ENCODE assay signal across 8 cellular contexts in genomic region chrX:119692241-119693031, GRCh38. TPM values are rescaled to one million over a fixed set of nuclear protein-coding genes. Genes with fewer than 3 reads are reported as not detected.
DNase-seq lines count a peak whose midpoint lies in the region; ATAC-seq and TF ChIP-seq lines count a peak whose summit lies in the region.

No MANE protein-coding gene starts in this region.

- H3K27me3 Mint-ChIP-seq in activated CD8-positive, alpha-beta T cell treated with anti-CD3 and anti-CD28 coated beads for 36 hours = no peaks in the 10 kb centered on the region
- H3K27me3 Mint-ChIP-seq in endodermal cell (ENCODE audit: insufficient read depth) = peaks cover 42% of the 10 kb centered on the region

- TF ChIP-seq CTCF in C4-2B (conservative IDR thresholded peaks at IDR 0.05) = no peak; the same call in 1 of the 2 replicates
- TF ChIP-seq CTCF in activated CD8-positive, alpha-beta T cell treated with anti-CD3 and anti-CD28 coated beads for 36 hours (IDR thresholded peaks at IDR 0.05) = no peak
- peak; percentile 31 for TF ChIP-seq CTCF in endodermal cell (conservative IDR thresholded peaks at IDR 0.05)

- H3K27ac Mint-ChIP-seq in activated CD8-positive, alpha-beta T cell treated with anti-CD3 and anti-CD28 coated beads for 36 hours = peak overlapping the region; percentile 99
- H3K27ac Mint-ChIP-seq in endodermal cell = no peak overlapping the region

- peaks cover 16% of the 10 kb centered on the region for H3K4me1 Mint-ChIP-seq in activated CD8-positive, alpha-beta T cell treated with anti-CD3 and anti-CD28 coated beads for 36 hours (ENCODE audit: low read depth)
- H3K4me1 Mint-ChIP-seq in endodermal cell = peaks cover 11% of the 10 kb centered on the region

- no peaks in the 10 kb centered on the region for H3K9me3 Mint-ChIP-seq in activated CD8-positive, alpha-beta T cell treated with anti-CD3 and anti-CD28 coated beads for 36 hours
- H3K9me3 Mint-ChIP-seq in endodermal cell = peaks cover 75% of the 10 kb centered on the region

- ATAC-seq in GM19438 (IDR thresholded peaks at IDR 0.05; ENCODE audit: low read depth, unreplicated experiment) (peak; percentile 26), HG02884 (IDR thresholded peaks at IDR 0.05; ENCODE audit: unreplicated experiment) (no peak)
- peak; percentile 21 for ATAC-seq in activated CD8-positive, alpha-beta T cell treated with anti-CD3 and anti-CD28 coated beads for 36 hours

- H3K36me3 Mint-ChIP-seq in activated CD8-positive, alpha-beta T cell treated with anti-CD3 and anti-CD28 coated beads for 36 hours (ENCODE audit: low read depth) = peaks cover 39% of the 10 kb centered on the region
- no peaks in the 10 kb centered on the region for H3K36me3 Mint-ChIP-seq in endodermal cell (ENCODE audit: low read depth)

- no peaks in the 10 kb centered on the region for H3K36me3 ChIP-seq in endodermal cell (ENCODE audit: control insufficient read depth, insufficient read depth, low read length)
- no peaks in the 10 kb centered on the region for H3K36me3 ChIP-seq in muscle layer of colon (ENCODE audit: insufficient read depth, low read length)
- no peaks in the 10 kb centered on the region for H3K36me3 ChIP-seq in thymus (ENCODE audit: control insufficient read depth, insufficient read depth)

- H3K4me1 ChIP-seq in endodermal cell (ENCODE audit: control insufficient read depth, insufficient read depth, low read length) (peaks cover 3% of the 10 kb centered on the region), muscle layer of colon (ENCODE audit: insufficient read depth, low read length) (peaks cover 13% of the 10 kb centered on the region), thymus (ENCODE audit: control insufficient read depth, insufficient read depth, low read length) (peaks cover 7% of the 10 kb centered on the region)

- intact Hi-C loops in activated CD8-positive, alpha-beta T cell treated with anti-CD3 and anti-CD28 coated beads for 36 hours (cut with micrococcal nuclease) = loop anchor here (10.0 kb wide), 1 partner anchor 62 kb away; the partner anchor contains the start of gene SOWAHD

- H3K4me3 ChIP-seq in endodermal cell (ENCODE audit: low read length) = peak overlapping the region; percentile 82
- H3K4me3 ChIP-seq in muscle layer of colon (ENCODE audit: low read depth in 1 of 2, low read length in 2 of 2) = peak overlapping the region; percentile 60 to 81
- H3K4me3 ChIP-seq in thymus (ENCODE audit: low read length) = peak overlapping the region; percentile 79

- H3K9me3 ChIP-seq in endodermal cell (ENCODE audit: control insufficient read depth, low read length) (no peaks in the 10 kb centered on the region), muscle layer of colon (ENCODE audit: low read length) (no peaks in the 10 kb centered on the region), thymus (ENCODE audit: control insufficient read depth) (no peaks in the 10 kb centered on the region)

- CTCF ChIA-PET in activated CD8-positive, alpha-beta T cell treated with anti-CD3 and anti-CD28 coated beads for 36 hours (lab: Charles Lee) = interaction anchor here (0.7 to 2.2 kb wide), 7 partner anchors 9 to 87 kb away, joined by 3 to 14 read pairs (median 5); partner anchors contain the start of gene NKRF

- POLR2A ChIA-PET in activated CD8-positive, alpha-beta T cell treated with anti-CD3 and anti-CD28 coated beads for 36 hours (lab: Charles Lee) = interaction anchor here (0.6 to 7.1 kb wide), 19 partner anchors 9 to 117 kb away, joined by 3 to 88 read pairs (median 4); partner anchors contain the start of genes RPL39 and SOWAHD

- no peaks in the 10 kb centered on the region for H3K27me3 ChIP-seq in endodermal cell (ENCODE audit: control insufficient read depth, insufficient read depth, low read length, poor library complexity, severe bottlenecking)
- H3K27me3 ChIP-seq in muscle layer of colon (ENCODE audit: control insufficient read depth in 1 of 2, insufficient read depth in 2 of 2, low read length in 2 of 2) = peaks cover 0 to 7% of the 10 kb centered on the region in 2 donors
- no peaks in the 10 kb centered on the region for H3K27me3 ChIP-seq in thymus (ENCODE audit: control insufficient read depth, insufficient read depth)

- 0% methylated on average over 50 of the region's 66 CpGs; no CpG with 5 or more reads in 1 of the 2 experiments for WGBS in endodermal cell (ENCODE audit: insufficient coverage in 1 of 2, insufficient read length in 1 of 2), 2 experiments
- under 1% methylated on average over 66 of the region's 66 CpGs for WGBS in thymus

- H3K4me3 Mint-ChIP-seq in activated CD8-positive, alpha-beta T cell treated with anti-CD3 and anti-CD28 coated beads for 36 hours = peak overlapping the region; percentile 96
- H3K4me3 Mint-ChIP-seq in endodermal cell = peak overlapping the region; percentile 68

- H3K9ac ChIP-seq in endodermal cell (ENCODE audit: extremely low read depth, low read length, poor library complexity, severe bottlenecking) = peak overlapping the region; percentile 30
- no peak overlapping the region for H3K9ac ChIP-seq in muscle layer of colon (ENCODE audit: low read length)

- H3K27ac ChIP-seq in C4-2B (peak overlapping the region; percentile 82), endodermal cell (ENCODE audit: low read depth, low read length) (peak overlapping the region; percentile 77), muscle layer of colon (ENCODE audit: low read depth, low read length) (peak overlapping the region; percentile 78), thymus (ENCODE audit: low read depth) (peak overlapping the region; percentile 87)

- DNase-seq in NCI-H2227 (lab: John Stamatoyannopoulos, UW; ENCODE audit: unreplicated experiment) (peak; percentile 65), endodermal cell (peak; percentile 73)
- peak; percentile 72 for DNase-seq in activated CD8-positive, alpha-beta T cell treated with anti-CD3 and anti-CD28 coated beads for 36 hours

RNA-seq across cellular contexts. Expression of gene SEPTIN6, which starts 0.5 kb away (rescaled TPM):
- total RNA-seq in activated CD8-positive, alpha-beta T cell treated with anti-CD3 and anti-CD28 coated beads for 36 hours = 100 to 1,000 TPM; 205 to 209 TPM
- 10 to 100 TPM; 11.5 to 18.7 TPM for total RNA-seq in endodermal cell
- polyA plus RNA-seq in endodermal cell (2013, experiment 1 of 2) = 46.6 TPM
- polyA plus RNA-seq in endodermal cell (2013, experiment 2 of 2) = 40.6 TPM
- 53.1 TPM for polyA plus RNA-seq in thymus

Comparison
In these comparisons a context has a peak if more than half of its experiments do, and no peak if none do; other contexts are left out.
1. RNA of gene SEPTIN6, which starts 0.5 kb away (total RNA-seq): 205 to 209 TPM in activated CD8-positive, alpha-beta T cell treated with anti-CD3 and anti-CD28 coated beads for 36 hours; 11.5 to 18.7 TPM in endodermal cell; every median in the first group is over 10 times any median in the second.
2. Peak in every context shown above with its lines, with median percentiles within 50 percentile points of each other: H3K27ac ChIP-seq, DNase-seq and H3K4me3 ChIP-seq.